In genomic region chr5:170110403-170111087, GRCh38 we compare ENCODE assay signal across 27 cellular contexts. TPM values are rescaled to one million over a fixed set of nuclear protein-coding genes. Genes with fewer than 3 reads are reported as not detected.
"Had no signal": no experiment of that assay in that cellular context is flagged by ENCODE, and none has a peak within 500 bp of the region (broad histone marks: within the 10 kb centered on the region; RNA-seq: fewer than 3 reads in every experiment).

No MANE protein-coding gene starts in this region.

- H3K27me3 ChIP-seq: breast epithelium had no signal

- H3K4me2 ChIP-seq: PC-9 had no signal

- H3K9me3 ChIP-seq: breast epithelium had no signal

- ATAC-seq: activated CD4-positive, alpha-beta T cell treated with anti-CD3 and anti-CD28 coated beads for 36 hours; activated T-helper 17 cell treated with anti-CD3 and anti-CD28 coated beads, Interleukin-2, amount 50 U/mL, for 72 hours; T-cell had no signal

- H3K4me3 Mint-ChIP-seq: activated CD4-positive, alpha-beta memory T cell treated with anti-CD3 and anti-CD28 coated beads, Interleukin-2, amount 10 ng/mL, durations not matched to agents 7 days and 5 days; activated CD4-positive, alpha-beta T cell treated with anti-CD3 and anti-CD28 coated beads for 36 hours; activated naive CD4-positive, alpha-beta T cell treated with anti-CD3 and anti-CD28 coated beads, Interleukin-2, amount 50 U/mL, for 24 hours; activated T-helper 17 cell treated with anti-CD3 and anti-CD28 coated beads, Interleukin-2, amount 50 U/mL, for 72 hours; T-cell had no signal

- H3K27ac Mint-ChIP-seq: activated CD4-positive, alpha-beta memory T cell treated with anti-CD3 and anti-CD28 coated beads, Interleukin-2, amount 10 ng/mL, durations not matched to agents 7 days and 5 days; activated CD4-positive, alpha-beta T cell treated with anti-CD3 and anti-CD28 coated beads for 36 hours; activated naive CD4-positive, alpha-beta T cell treated with anti-CD3 and anti-CD28 coated beads, Interleukin-2, amount 50 U/mL, for 24 hours; activated T-helper 17 cell treated with anti-CD3 and anti-CD28 coated beads, Interleukin-2, amount 50 U/mL, for 72 hours; T-cell had no signal

- H3K27ac ChIP-seq: PC-9, SK-N-MC, VCaP had no signal

- H3K36me3 Mint-ChIP-seq: activated naive CD4-positive, alpha-beta T cell treated with anti-CD3 and anti-CD28 coated beads, Interleukin-2, amount 50 U/mL, for 24 hours; T-cell had no signal

- H2AFZ ChIP-seq: PC-9 had no signal

- H3K4me1 Mint-ChIP-seq: activated CD4-positive, alpha-beta memory T cell treated with anti-CD3 and anti-CD28 coated beads, Interleukin-2, amount 10 ng/mL, durations not matched to agents 7 days and 5 days; activated CD4-positive, alpha-beta T cell treated with anti-CD3 and anti-CD28 coated beads for 36 hours; activated naive CD4-positive, alpha-beta T cell treated with anti-CD3 and anti-CD28 coated beads, Interleukin-2, amount 50 U/mL, for 24 hours; activated T-helper 17 cell treated with anti-CD3 and anti-CD28 coated beads, Interleukin-2, amount 50 U/mL, for 72 hours; T-cell had no signal

- H3K27me3 Mint-ChIP-seq: activated naive CD4-positive, alpha-beta T cell treated with anti-CD3 and anti-CD28 coated beads, Interleukin-2, amount 50 U/mL, for 24 hours; activated T-helper 17 cell treated with anti-CD3 and anti-CD28 coated beads, Interleukin-2, amount 50 U/mL, for 72 hours had no signal

- H3K4me1 ChIP-seq: breast epithelium had no signal

- DNase-seq: activated CD4-positive, alpha-beta memory T cell treated with anti-CD3 and anti-CD28 coated beads, Interleukin-2, amount 10 ng/mL, durations not matched to agents 7 days and 5 days; activated CD4-positive, alpha-beta T cell treated with anti-CD3 and anti-CD28 coated beads for 36 hours; activated CD4-positive, alpha-beta T cell treated with anti-CD3 and anti-CD28 coated beads, Interleukin-2, amount 50 U/mL, for 1 hour; activated gamma-delta T cell treated with Interleukin-2 at 50 U/mL for 16 hours; activated T-cell treated with anti-CD3 and anti-CD28 coated beads for 4 hours; activated T-cell treated with anti-CD3 and anti-CD28 coated beads, Interleukin-2, amount 50 U/mL, for 48 hours; aorta; caudate nucleus; IMR-90; Kasumi-1; KBM-7; NCI-H1105 treated with DMSO at 0.1 percent for 48 hours; NCI-H1436 treated with DMSO at 0.1 percent for 48 hours; NCI-H187; NCI-H2081; NCI-H446; NCI-H524 treated with DMSO at 0.1 percent for 48 hours; NCI-H748 treated with DMSO at 0.1 percent for 48 hours; PC-9; T-cell; T-helper 2 cell had no signal

- H3K36me3 ChIP-seq: breast epithelium had no signal

- H3K4me3 ChIP-seq: breast epithelium, PC-9, SK-N-MC had no signal

- H3K9me3 Mint-ChIP-seq: activated CD4-positive, alpha-beta memory T cell treated with anti-CD3 and anti-CD28 coated beads, Interleukin-2, amount 10 ng/mL, durations not matched to agents 7 days and 5 days; activated naive CD4-positive, alpha-beta T cell treated with anti-CD3 and anti-CD28 coated beads, Interleukin-2, amount 50 U/mL, for 24 hours; activated T-helper 17 cell treated with anti-CD3 and anti-CD28 coated beads, Interleukin-2, amount 50 U/mL, for 72 hours; T-cell had no signal

RNA-seq across cellular contexts. Expression of gene FOXI1, which starts 4.8 kb away (rescaled TPM):
- total RNA-seq: activated CD4-positive, alpha-beta memory T cell treated with anti-CD3 and anti-CD28 coated beads, Interleukin-2, amount 10 ng/mL, durations not matched to agents 7 days and 5 days; activated CD4-positive, alpha-beta T cell treated with anti-CD3 and anti-CD28 coated beads for 36 hours; activated T-helper 17 cell treated with anti-CD3 and anti-CD28 coated beads, Interleukin-2, amount 50 U/mL, for 72 hours; aorta; IMR-90; PC-9; RPMI7951 had no signal
- polyA plus RNA-seq: aorta, IMR-90 had no signal
